Comparison of ENCODE assay signal across 23 cellular contexts in genomic region chr6:11811644-11812264, GRCh38. TPM values are rescaled to one million over a fixed set of nuclear protein-coding genes. Genes with fewer than 3 reads are reported as not detected.
"Had no signal": no experiment of that assay in that cellular context is flagged by ENCODE, and none has a peak within 500 bp of the region (broad histone marks: within the 10 kb centered on the region; RNA-seq: fewer than 3 reads in every experiment).

No MANE protein-coding gene starts in this region.

- H3K27ac ChIP-seq: brain microvascular endothelial cell, sigmoid colon had no signal

- H3K36me3 ChIP-seq: brain microvascular endothelial cell, sigmoid colon, vagina had no signal

- H3K4me1 Mint-ChIP-seq: activated B cell treated with CpG ODN at 0.5 μM for 24 hours, naive B cell had no signal

- ATAC-seq: activated T-cell treated with anti-CD3 and anti-CD28 coated beads, Interleukin-2, amount 50 U/mL, for 4 hours had no signal

- DNase-seq: activated B cell treated with CpG ODN at 0.5 μM for 24 hours; activated CD4-positive, alpha-beta T cell treated with anti-CD3 and anti-CD28 coated beads for 4 hours; activated effector memory CD4-positive, alpha-beta T cell treated with Interleukin-2 at 50 U/mL for 16 hours; activated naive CD4-positive, alpha-beta T cell treated with anti-CD3 and anti-CD28 coated beads, Interleukin-2, amount 10 ng/mL, durations not matched to agents 7 days and 5 days; activated T-cell treated with anti-CD3 and anti-CD28 coated beads, Interleukin-2, amount 50 U/mL, for 4 hours; aorta; brain microvascular endothelial cell; caudate nucleus; dermis blood vessel endothelial cell; effector CD8-positive, alpha-beta T cell; foreskin melanocyte; kidney; naive B cell; posterior cingulate gyrus; sigmoid colon; stimulated activated CD4-positive, alpha-beta T cell treated with anti-CD3 and anti-CD28 coated beads, Interleukin-4, amount 100 ng/mL, for 1 hour; stimulated activated naive CD4-positive, alpha-beta T cell treated with Interleukin-2 at 50 U/mL for 16 hours; T1000; trophoblast cell had no signal

- H3K9me3 ChIP-seq: sigmoid colon, vagina had no signal

- H3K36me3 Mint-ChIP-seq: activated naive CD4-positive, alpha-beta T cell treated with anti-CD3 and anti-CD28 coated beads, Interleukin-2, amount 10 ng/mL, durations not matched to agents 7 days and 5 days; naive B cell had no signal

- H3K27ac Mint-ChIP-seq: activated B cell treated with CpG ODN at 0.5 μM for 24 hours; activated naive CD4-positive, alpha-beta T cell treated with anti-CD3 and anti-CD28 coated beads, Interleukin-2, amount 10 ng/mL, durations not matched to agents 7 days and 5 days; T-helper 1 cell treated with Interleukin-12 subunit alpha and Interleukin-12 subunit beta and Interleukin-4 antibody, amounts not matched to agents 30 μg/mL and 1 μg/mL, for 36 hours had no signal

- H3K4me3 Mint-ChIP-seq: activated B cell treated with CpG ODN at 0.5 μM for 24 hours; activated naive CD4-positive, alpha-beta T cell treated with anti-CD3 and anti-CD28 coated beads, Interleukin-2, amount 10 ng/mL, durations not matched to agents 7 days and 5 days; activated T-cell treated with anti-CD3 and anti-CD28 coated beads, Interleukin-2, amount 50 U/mL, for 4 hours; naive B cell; neural crest cell; T-helper 1 cell treated with Interleukin-12 subunit alpha and Interleukin-12 subunit beta and Interleukin-4 antibody, amounts not matched to agents 30 μg/mL and 1 μg/mL, for 36 hours had no signal

- H3K4me3 ChIP-seq: lung, sigmoid colon, vagina had no signal

- H3K9me3 Mint-ChIP-seq: activated B cell treated with CpG ODN at 0.5 μM for 24 hours; activated naive CD4-positive, alpha-beta T cell treated with anti-CD3 and anti-CD28 coated beads, Interleukin-2, amount 10 ng/mL, durations not matched to agents 7 days and 5 days; activated T-cell treated with anti-CD3 and anti-CD28 coated beads, Interleukin-2, amount 50 U/mL, for 4 hours; naive B cell had no signal

- H3K27me3 ChIP-seq: brain microvascular endothelial cell, sigmoid colon, vagina had no signal

RNA-seq across cellular contexts. Expression of gene ADTRP, which starts 33.2 kb away (rescaled TPM):
- total RNA-seq: neural crest cell, vagina had no signal
